In the genomic region with DNA sequence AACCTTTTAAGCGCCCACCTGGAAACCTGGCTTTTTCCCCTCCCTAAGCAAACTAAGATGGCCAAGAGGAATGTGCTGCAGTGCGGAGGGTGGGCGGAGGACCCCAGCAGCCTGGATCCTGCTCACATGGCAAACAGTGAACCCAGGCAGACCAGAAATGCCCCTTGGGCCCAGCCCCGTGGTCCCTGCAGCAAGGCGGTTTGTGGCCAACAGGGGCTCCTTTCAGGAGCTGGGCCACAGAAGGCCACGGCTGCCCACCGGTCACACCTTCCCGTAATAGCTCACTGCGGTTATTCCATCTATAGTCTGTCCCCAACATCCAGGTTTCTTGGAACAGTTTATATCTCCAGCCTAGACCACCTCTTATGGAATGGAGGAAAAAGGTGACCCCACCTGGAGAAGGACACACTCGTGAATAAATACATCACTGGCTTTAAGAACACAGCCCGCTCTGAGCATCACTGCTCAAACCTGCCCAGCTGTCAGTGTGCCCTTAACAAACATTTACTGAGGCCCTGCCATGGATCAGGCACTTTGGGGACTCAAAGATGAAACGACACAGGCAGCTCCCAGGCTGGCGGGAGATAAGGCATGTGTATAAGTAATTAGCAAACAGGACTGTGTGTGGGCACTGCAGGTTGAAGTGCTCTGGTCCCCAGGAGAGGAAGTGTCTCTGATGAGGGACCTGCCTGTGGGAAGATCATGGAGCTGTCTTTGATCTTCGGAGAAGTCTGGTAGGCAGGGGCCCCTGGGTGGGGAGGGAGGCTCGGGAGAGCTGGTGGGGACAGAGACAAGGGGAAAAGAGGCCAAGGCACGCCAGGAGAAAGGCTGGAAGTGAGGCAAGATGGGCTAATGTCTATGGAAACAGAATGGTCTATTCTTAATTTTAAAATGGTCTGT, we compare ENCODE assay signal across 1 cellular context.
TF ChIP-seq lines count a peak whose summit lies in the region.

No MANE protein-coding gene starts in this region.

TF ChIP-seq in HepG2, 621 proteins besides CTCF, POLR2A, EP300 and RAD21 (continues in another document):
- TF ChIP-seq SALL1 (CRISPR knock-in tag; IDR thresholded peaks at IDR 0.05) (peak; percentile 96), GATAD1 (CRISPR knock-in tag; IDR thresholded peaks at IDR 0.05) (peak; percentile 36; the same call in 1 of the 2 replicates), RXRB (CRISPR knock-in tag; IDR thresholded peaks at IDR 0.05; ENCODE audit: borderline replicate concordance) (peak; percentile 84; the same call in 1 of the 2 replicates), RBAK (CRISPR knock-in tag; IDR thresholded peaks at IDR 0.05) (0 out of 2 replicates have a peak, but pooled peaks have one; percentile 51), GABPB1 (CRISPR knock-in tag; IDR thresholded peaks at IDR 0.05) (no peak; the same call in none of the 2 replicates), CREM (IDR thresholded peaks at IDR 0.05) (peak; percentile 94), CREM (CRISPR knock-in tag; IDR thresholded peaks at IDR 0.05) (no peak), ZNF768 (CRISPR knock-in tag; IDR thresholded peaks at IDR 0.05) (peak; percentile 80), FOXK1 (CRISPR knock-in tag; IDR thresholded peaks at IDR 0.05; ENCODE audit: borderline replicate concordance, low read depth) (peak; percentile 52; the same call in 1 of the 2 replicates), SMYD3 (CRISPR knock-in tag; IDR thresholded peaks at IDR 0.05) (peak; percentile 82; the same call in 1 of the 2 replicates), ZNF430 (CRISPR knock-in tag; IDR thresholded peaks at IDR 0.05) (0 out of 2 replicates have a peak, but pooled peaks have one; percentile 47), ZNF747 (CRISPR knock-in tag; IDR thresholded peaks at IDR 0.05; ENCODE audit: borderline replicate concordance) (peak; percentile 68; the same call in 1 of the 2 replicates), XBP1 (CRISPR knock-in tag; IDR thresholded peaks at IDR 0.05) (0 out of 2 replicates have a peak, but pooled peaks have one; percentile 37), ZNF567 (CRISPR knock-in tag; IDR thresholded peaks at IDR 0.05; ENCODE audit: borderline replicate concordance) (no peak), ZNF670 (CRISPR knock-in tag; IDR thresholded peaks at IDR 0.05; ENCODE audit: borderline replicate concordance) (no peak), KAT8 (CRISPR knock-in tag; IDR thresholded peaks at IDR 0.05) (peak; percentile 44; the same call in 1 of the 2 replicates), NFIC (IDR thresholded peaks at IDR 0.05; ENCODE audit: low read length) (peak; percentile 83; the same call in 1 of the 2 replicates), ZFP90 (CRISPR knock-in tag; IDR thresholded peaks at IDR 0.05; ENCODE audit: borderline replicate concordance) (peak; percentile 29; the same call in 1 of the 2 replicates), MAF1 (CRISPR knock-in tag; IDR thresholded peaks at IDR 0.05; ENCODE audit: borderline replicate concordance) (no peak; the same call in 1 of the 2 replicates), ARNT2 (CRISPR knock-in tag; IDR thresholded peaks at IDR 0.05; ENCODE audit: low read depth) (peak; percentile 65; the same call in 1 of the 2 replicates), MZF1 (CRISPR knock-in tag; IDR thresholded peaks at IDR 0.05; ENCODE audit: borderline replicate concordance) (peak; percentile 85; the same call in 1 of the 2 replicates), NFYC (CRISPR knock-in tag; IDR thresholded peaks at IDR 0.05) (peak; percentile 34; the same call in 1 of the 2 replicates), ZFP1 (CRISPR knock-in tag; IDR thresholded peaks at IDR 0.05) (peak; percentile 75; the same call in 1 of the 2 replicates), ASH2L (IDR thresholded peaks at IDR 0.05; ENCODE audit: insufficient read length, low read depth, low read length) (peak; percentile 46), ZNF225 (CRISPR knock-in tag; IDR thresholded peaks at IDR 0.05) (no peak), HNF4A (CRISPR knock-in tag; IDR thresholded peaks at IDR 0.05) (peak; percentile 80), MED1 (CRISPR knock-in tag; IDR thresholded peaks at IDR 0.05) (peak; percentile 95)
- TF ChIP-seq, protein P1, sequence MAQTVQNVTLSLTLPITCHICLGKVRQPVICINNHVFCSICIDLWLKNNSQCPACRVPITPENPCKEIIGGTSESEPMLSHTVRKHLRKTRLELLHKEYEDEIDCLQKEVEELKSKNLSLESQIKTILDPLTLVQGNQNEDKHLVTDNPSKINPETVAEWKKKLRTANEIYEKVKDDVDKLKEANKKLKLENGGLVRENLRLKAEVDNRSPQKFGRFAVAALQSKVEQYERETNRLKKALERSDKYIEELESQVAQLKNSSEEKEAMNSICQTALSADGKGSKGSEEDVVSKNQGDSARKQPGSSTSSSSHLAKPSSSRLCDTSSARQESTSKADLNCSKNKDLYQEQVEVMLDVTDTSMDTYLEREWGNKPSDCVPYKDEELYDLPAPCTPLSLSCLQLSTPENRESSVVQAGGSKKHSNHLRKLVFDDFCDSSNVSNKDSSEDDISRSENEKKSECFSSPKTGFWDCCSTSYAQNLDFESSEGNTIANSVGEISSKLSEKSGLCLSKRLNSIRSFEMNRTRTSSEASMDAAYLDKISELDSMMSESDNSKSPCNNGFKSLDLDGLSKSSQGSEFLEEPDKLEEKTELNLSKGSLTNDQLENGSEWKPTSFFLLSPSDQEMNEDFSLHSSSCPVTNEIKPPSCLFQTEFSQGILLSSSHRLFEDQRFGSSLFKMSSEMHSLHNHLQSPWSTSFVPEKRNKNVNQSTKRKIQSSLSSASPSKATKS (CRISPR knock-in tag; IDR thresholded peaks at IDR 0.05) = no peak
- TF ChIP-seq, protein P2, sequence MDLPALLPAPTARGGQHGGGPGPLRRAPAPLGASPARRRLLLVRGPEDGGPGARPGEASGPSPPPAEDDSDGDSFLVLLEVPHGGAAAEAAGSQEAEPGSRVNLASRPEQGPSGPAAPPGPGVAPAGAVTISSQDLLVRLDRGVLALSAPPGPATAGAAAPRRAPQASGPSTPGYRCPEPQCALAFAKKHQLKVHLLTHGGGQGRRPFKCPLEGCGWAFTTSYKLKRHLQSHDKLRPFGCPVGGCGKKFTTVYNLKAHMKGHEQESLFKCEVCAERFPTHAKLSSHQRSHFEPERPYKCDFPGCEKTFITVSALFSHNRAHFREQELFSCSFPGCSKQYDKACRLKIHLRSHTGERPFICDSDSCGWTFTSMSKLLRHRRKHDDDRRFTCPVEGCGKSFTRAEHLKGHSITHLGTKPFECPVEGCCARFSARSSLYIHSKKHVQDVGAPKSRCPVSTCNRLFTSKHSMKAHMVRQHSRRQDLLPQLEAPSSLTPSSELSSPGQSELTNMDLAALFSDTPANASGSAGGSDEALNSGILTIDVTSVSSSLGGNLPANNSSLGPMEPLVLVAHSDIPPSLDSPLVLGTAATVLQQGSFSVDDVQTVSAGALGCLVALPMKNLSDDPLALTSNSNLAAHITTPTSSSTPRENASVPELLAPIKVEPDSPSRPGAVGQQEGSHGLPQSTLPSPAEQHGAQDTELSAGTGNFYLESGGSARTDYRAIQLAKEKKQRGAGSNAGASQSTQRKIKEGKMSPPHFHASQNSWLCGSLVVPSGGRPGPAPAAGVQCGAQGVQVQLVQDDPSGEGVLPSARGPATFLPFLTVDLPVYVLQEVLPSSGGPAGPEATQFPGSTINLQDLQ (CRISPR knock-in tag; IDR thresholded peaks at IDR 0.05) = peak; percentile 88
- TF ChIP-seq, protein P3, sequence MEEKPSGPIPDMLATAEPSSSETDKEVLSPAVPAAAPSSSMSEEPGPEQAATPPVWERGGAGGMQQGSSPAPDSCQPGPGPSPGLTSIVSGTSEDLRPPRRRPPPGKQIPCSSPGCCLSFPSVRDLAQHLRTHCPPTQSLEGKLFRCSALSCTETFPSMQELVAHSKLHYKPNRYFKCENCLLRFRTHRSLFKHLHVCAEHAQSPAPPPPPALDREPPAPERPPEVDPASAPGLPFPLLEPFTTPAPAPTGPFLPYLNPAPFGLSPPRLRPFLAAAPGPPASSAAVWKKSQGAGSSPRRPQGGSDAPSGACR (CRISPR knock-in tag; IDR thresholded peaks at IDR 0.05) = peak; percentile 85; the same call in 1 of the 2 replicates
- TF ChIP-seq, protein P4, sequence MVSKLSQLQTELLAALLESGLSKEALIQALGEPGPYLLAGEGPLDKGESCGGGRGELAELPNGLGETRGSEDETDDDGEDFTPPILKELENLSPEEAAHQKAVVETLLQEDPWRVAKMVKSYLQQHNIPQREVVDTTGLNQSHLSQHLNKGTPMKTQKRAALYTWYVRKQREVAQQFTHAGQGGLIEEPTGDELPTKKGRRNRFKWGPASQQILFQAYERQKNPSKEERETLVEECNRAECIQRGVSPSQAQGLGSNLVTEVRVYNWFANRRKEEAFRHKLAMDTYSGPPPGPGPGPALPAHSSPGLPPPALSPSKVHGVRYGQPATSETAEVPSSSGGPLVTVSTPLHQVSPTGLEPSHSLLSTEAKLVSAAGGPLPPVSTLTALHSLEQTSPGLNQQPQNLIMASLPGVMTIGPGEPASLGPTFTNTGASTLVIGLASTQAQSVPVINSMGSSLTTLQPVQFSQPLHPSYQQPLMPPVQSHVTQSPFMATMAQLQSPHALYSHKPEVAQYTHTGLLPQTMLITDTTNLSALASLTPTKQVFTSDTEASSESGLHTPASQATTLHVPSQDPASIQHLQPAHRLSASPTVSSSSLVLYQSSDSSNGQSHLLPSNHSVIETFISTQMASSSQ (IDR thresholded peaks at IDR 0.05; ENCODE audit: low read depth) = peak; percentile 69
- TF ChIP-seq, protein P4 (CRISPR knock-in tag; IDR thresholded peaks at IDR 0.05; ENCODE audit: borderline replicate concordance) = peak; percentile 93
- TF ChIP-seq, protein P5, sequence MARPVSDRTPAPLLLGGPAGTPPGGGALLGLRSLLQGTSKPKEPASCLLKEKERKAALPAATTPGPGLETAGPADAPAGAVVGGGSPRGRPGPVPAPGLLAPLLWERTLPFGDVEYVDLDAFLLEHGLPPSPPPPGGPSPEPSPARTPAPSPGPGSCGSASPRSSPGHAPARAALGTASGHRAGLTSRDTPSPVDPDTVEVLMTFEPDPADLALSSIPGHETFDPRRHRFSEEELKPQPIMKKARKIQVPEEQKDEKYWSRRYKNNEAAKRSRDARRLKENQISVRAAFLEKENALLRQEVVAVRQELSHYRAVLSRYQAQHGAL (CRISPR knock-in tag; IDR thresholded peaks at IDR 0.05; ENCODE audit: not compliant biosample characterization) = peak; percentile 80
- TF ChIP-seq, protein P6, sequence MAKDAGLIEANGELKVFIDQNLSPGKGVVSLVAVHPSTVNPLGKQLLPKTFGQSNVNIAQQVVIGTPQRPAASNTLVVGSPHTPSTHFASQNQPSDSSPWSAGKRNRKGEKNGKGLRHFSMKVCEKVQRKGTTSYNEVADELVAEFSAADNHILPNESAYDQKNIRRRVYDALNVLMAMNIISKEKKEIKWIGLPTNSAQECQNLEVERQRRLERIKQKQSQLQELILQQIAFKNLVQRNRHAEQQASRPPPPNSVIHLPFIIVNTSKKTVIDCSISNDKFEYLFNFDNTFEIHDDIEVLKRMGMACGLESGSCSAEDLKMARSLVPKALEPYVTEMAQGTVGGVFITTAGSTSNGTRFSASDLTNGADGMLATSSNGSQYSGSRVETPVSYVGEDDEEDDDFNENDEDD (CRISPR knock-in tag; IDR thresholded peaks at IDR 0.05; ENCODE audit: borderline replicate concordance) = peak; percentile 95
- TF ChIP-seq, protein P7, sequence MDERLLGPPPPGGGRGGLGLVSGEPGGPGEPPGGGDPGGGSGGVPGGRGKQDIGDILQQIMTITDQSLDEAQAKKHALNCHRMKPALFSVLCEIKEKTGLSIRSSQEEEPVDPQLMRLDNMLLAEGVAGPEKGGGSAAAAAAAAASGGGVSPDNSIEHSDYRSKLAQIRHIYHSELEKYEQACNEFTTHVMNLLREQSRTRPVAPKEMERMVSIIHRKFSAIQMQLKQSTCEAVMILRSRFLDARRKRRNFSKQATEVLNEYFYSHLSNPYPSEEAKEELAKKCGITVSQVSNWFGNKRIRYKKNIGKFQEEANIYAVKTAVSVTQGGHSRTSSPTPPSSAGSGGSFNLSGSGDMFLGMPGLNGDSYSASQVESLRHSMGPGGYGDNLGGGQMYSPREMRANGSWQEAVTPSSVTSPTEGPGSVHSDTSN (CRISPR knock-in tag; IDR thresholded peaks at IDR 0.05) = 0 out of 2 replicates have a peak, but pooled peaks have one; percentile 48
- TF ChIP-seq, protein P8, sequence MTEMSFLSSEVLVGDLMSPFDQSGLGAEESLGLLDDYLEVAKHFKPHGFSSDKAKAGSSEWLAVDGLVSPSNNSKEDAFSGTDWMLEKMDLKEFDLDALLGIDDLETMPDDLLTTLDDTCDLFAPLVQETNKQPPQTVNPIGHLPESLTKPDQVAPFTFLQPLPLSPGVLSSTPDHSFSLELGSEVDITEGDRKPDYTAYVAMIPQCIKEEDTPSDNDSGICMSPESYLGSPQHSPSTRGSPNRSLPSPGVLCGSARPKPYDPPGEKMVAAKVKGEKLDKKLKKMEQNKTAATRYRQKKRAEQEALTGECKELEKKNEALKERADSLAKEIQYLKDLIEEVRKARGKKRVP (CRISPR knock-in tag; IDR thresholded peaks at IDR 0.05) = no peak
- TF ChIP-seq, protein P9, sequence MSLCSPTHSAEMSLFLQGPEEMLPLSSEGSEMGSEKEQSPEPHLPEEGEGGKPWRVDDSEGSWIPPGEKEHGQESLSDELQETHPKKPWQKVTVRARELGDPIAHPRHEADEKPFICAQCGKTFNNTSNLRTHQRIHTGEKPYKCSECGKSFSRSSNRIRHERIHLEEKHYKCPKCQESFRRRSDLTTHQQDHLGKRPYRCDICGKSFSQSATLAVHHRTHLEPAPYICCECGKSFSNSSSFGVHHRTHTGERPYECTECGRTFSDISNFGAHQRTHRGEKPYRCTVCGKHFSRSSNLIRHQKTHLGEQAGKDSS (CRISPR knock-in tag; IDR thresholded peaks at IDR 0.05; ENCODE audit: borderline replicate concordance, low read depth) = peak; percentile 87
- TF ChIP-seq, protein P10, sequence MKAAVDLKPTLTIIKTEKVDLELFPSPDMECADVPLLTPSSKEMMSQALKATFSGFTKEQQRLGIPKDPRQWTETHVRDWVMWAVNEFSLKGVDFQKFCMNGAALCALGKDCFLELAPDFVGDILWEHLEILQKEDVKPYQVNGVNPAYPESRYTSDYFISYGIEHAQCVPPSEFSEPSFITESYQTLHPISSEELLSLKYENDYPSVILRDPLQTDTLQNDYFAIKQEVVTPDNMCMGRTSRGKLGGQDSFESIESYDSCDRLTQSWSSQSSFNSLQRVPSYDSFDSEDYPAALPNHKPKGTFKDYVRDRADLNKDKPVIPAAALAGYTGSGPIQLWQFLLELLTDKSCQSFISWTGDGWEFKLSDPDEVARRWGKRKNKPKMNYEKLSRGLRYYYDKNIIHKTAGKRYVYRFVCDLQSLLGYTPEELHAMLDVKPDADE (CRISPR knock-in tag; IDR thresholded peaks at IDR 0.05) = no peak
